ENCODE assay signal across 7 cellular contexts in the genomic region with DNA sequence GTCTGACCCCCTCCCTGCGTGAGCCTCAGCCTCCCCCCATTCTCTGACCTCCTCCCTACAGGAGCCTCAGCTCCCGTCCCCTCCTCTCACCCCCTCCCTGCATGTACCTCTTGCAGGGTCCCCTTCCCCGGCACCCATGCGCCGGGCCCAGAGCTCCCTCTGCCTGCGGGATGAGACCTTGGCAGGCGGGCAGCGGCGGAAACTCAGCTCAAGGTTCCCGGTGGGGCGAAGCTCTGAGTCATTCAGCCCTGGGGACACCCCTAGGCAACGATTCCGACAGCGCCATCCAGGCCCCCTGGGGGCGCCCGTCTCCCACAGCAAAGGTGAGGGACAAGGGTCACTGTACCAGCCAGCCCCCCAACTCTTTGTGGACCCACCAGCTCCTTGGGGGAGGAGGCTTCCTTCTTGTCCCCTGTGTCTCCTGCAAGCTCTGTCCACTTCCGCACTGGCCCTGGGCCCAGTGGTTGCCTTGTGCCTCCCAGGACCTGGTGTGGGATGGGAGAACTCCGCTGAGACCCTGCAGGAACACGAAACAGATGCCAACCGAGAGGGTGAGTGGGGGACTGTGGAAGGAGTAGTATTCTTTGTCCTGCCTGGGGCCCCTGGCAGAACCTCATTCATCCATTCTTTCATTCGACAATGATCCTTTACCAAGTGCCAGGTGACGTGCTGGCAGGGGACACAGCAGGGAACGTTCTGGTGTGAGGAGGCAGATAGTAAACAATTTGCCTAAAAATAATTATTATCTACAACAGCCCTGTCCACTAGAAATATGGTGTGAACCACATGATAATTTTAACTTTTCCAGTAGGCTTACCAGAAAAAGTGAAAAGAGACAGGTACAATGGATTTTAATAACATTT. TPM values are rescaled to one million over a fixed set of nuclear protein-coding genes. Genes with fewer than 3 reads are reported as not detected.
DNase-seq lines count a peak whose midpoint lies in the region; ATAC-seq and TF ChIP-seq lines count a peak whose summit lies in the region.

No MANE protein-coding gene starts in this region.

- peak overlapping the region; percentile 38 for H3K4me3 ChIP-seq in SJCRH30
- H3K4me3 ChIP-seq in coronary artery = peak overlapping the region; percentile 68

- H3K27ac Mint-ChIP-seq in stimulated activated memory B cell treated with anti-CD40 and anti-IgM and Interleukin-4, amounts not matched to agents 10 μg/mL and 1 μg/mL and 100 μg/mL, for 72 hours = peak overlapping the region; percentile 67

- no peaks in the 10 kb centered on the region for H3K27me3 Mint-ChIP-seq in stimulated activated memory B cell treated with anti-CD40 and anti-IgM and Interleukin-4, amounts not matched to agents 10 μg/mL and 1 μg/mL and 100 μg/mL, for 72 hours

- peak; percentile 48 for TF ChIP-seq CTCF in coronary artery (IDR thresholded peaks at IDR 0.05)

- in situ Hi-C loops in KBM-7 (cut with MboI; ENCODE audit: low pct_unique_long_range_greater_than_20kb, low sequenced_read_pairs) = no loop called here

- H3K4me1 ChIP-seq in ES-I3 (ENCODE audit: insufficient read depth, low read length) (peaks cover 26% of the 10 kb centered on the region; the same call in 1 of the 2 replicates), SJCRH30 (peaks cover 26% of the 10 kb centered on the region)

- peaks cover 25% of the 10 kb centered on the region for H3K36me3 Mint-ChIP-seq in stimulated activated memory B cell treated with anti-CD40 and anti-IgM and Interleukin-4, amounts not matched to agents 10 μg/mL and 1 μg/mL and 100 μg/mL, for 72 hours

- peak overlapping the region; percentile 28; the same call in 1 of the 2 replicates for H3K9ac ChIP-seq in ES-I3 (ENCODE audit: low read depth, low read length)

- DNase-seq in KBM-7 = peak; percentile 84
- DNase-seq in SJCRH30 = peak; percentile 87 to 88
- DNase-seq in coronary artery (ENCODE audit: low spot score) = peak; percentile 87
- DNase-seq in left lobe of liver (ENCODE audit: low spot score) = peak; percentile 76
- DNase-seq in activated CD4-positive, CD25-positive, alpha-beta regulatory T cell treated with anti-CD3 and anti-CD28 coated beads, Interleukin-2, amount 50 U/mL, for 72 hours = no peak

- peaks cover 3% of the 10 kb centered on the region; the same call in 1 of the 2 replicates for H3K27me3 ChIP-seq in SJCRH30

- H3K36me3 ChIP-seq in ES-I3 (ENCODE audit: insufficient read depth, low read length) (no peaks in the 10 kb centered on the region), SJCRH30 (no peaks in the 10 kb centered on the region)

- no peaks in the 10 kb centered on the region for H3K9me3 Mint-ChIP-seq in stimulated activated memory B cell treated with anti-CD40 and anti-IgM and Interleukin-4, amounts not matched to agents 10 μg/mL and 1 μg/mL and 100 μg/mL, for 72 hours

- H3K9me3 ChIP-seq in ES-I3 (ENCODE audit: control insufficient read depth, insufficient read depth, low read length) = no peaks in the 10 kb centered on the region
- H3K9me3 ChIP-seq in SJCRH30 (replicated peaks) = no peaks in the 10 kb centered on the region

- H3K4me1 Mint-ChIP-seq in stimulated activated memory B cell treated with anti-CD40 and anti-IgM and Interleukin-4, amounts not matched to agents 10 μg/mL and 1 μg/mL and 100 μg/mL, for 72 hours = peaks cover 54% of the 10 kb centered on the region

- H3K4me3 Mint-ChIP-seq in stimulated activated memory B cell treated with anti-CD40 and anti-IgM and Interleukin-4, amounts not matched to agents 10 μg/mL and 1 μg/mL and 100 μg/mL, for 72 hours = no peak overlapping the region

- peak; percentile 74 for ATAC-seq in left lobe of liver
- ATAC-seq in stimulated activated memory B cell treated with anti-CD40 and anti-IgM and Interleukin-4, amounts not matched to agents 10 μg/mL and 1 μg/mL and 100 μg/mL, for 72 hours = peak; percentile 35

- H3K27ac ChIP-seq in SJCRH30 (no peak overlapping the region), coronary artery (peak overlapping the region in 1 of 2 donors; percentile 49)

RNA-seq across cellular contexts. Expression of gene RPS6KA4, which starts 3.7 kb away (rescaled TPM):
- total RNA-seq in SJCRH30 (2014; rRNA removed; shearing (Covaris generic)) = 15.4 and 18.6 TPM in 2 replicates
- total RNA-seq in left lobe of liver = 9.8 TPM

RNA-seq across cellular contexts. Expression of gene CCDC88B, which starts 15.3 kb away (rescaled TPM):
- 0.59 and 0.96 TPM in 2 replicates for total RNA-seq in SJCRH30 (2014; rRNA removed; shearing (Covaris generic))
- total RNA-seq in left lobe of liver = 4.0 TPM

RNA-seq across cellular contexts. Expression of gene PRDX5, which starts 37.4 kb away (rescaled TPM):
- total RNA-seq in SJCRH30 (2014; rRNA removed; shearing (Covaris generic)) = 105 and 130 TPM in 2 replicates
- 96.4 TPM for total RNA-seq in left lobe of liver

RNA-seq across cellular contexts. Expression of gene TRMT112, which starts 38.0 kb away (rescaled TPM):
- 185 and 215 TPM in 2 replicates for total RNA-seq in SJCRH30 (2014; rRNA removed; shearing (Covaris generic))
- 59.1 TPM for total RNA-seq in left lobe of liver

RNA-seq across cellular contexts. Expression of gene ESRRA, which starts 50.0 kb away (rescaled TPM):
- 22.6 and 23.8 TPM in 2 replicates for total RNA-seq in SJCRH30 (2014; rRNA removed; shearing (Covaris generic))
- total RNA-seq in left lobe of liver = 53.6 TPM
